In the genomic region with DNA sequence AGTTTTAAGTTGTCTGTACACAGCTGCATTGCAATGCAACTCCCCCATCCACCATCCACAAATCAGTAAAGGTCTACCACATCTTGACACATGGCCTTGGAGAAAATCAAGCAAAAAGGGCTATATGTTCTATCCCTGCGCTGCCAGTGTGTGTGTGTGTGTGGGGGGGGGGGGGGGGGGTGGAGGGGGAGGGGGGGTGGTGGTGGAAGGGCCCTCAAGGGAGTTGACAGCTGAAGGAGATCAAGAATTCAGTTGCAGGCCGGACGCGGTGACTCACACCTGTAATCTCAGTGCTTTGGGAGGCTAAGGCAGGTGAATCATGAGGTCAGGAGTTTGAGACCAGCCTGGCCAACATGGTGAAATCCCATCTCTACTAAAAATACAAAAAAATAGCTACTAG, we compare ENCODE assay signal across 1 cellular context.
TF ChIP-seq lines count a peak whose summit lies in the region.

No MANE protein-coding gene starts in this region.

TF ChIP-seq in IMR-90, 13 proteins besides CTCF, POLR2A, EP300 and RAD21:
- TF ChIP-seq MAFK (IDR thresholded peaks at IDR 0.05; ENCODE audit: low read depth, low read length) (no peak), FOS (IDR thresholded peaks at IDR 0.05; ENCODE audit: low read depth, low read length) (no peak)
